ENCODE assay signal across 8 cellular contexts in the genomic region with DNA sequence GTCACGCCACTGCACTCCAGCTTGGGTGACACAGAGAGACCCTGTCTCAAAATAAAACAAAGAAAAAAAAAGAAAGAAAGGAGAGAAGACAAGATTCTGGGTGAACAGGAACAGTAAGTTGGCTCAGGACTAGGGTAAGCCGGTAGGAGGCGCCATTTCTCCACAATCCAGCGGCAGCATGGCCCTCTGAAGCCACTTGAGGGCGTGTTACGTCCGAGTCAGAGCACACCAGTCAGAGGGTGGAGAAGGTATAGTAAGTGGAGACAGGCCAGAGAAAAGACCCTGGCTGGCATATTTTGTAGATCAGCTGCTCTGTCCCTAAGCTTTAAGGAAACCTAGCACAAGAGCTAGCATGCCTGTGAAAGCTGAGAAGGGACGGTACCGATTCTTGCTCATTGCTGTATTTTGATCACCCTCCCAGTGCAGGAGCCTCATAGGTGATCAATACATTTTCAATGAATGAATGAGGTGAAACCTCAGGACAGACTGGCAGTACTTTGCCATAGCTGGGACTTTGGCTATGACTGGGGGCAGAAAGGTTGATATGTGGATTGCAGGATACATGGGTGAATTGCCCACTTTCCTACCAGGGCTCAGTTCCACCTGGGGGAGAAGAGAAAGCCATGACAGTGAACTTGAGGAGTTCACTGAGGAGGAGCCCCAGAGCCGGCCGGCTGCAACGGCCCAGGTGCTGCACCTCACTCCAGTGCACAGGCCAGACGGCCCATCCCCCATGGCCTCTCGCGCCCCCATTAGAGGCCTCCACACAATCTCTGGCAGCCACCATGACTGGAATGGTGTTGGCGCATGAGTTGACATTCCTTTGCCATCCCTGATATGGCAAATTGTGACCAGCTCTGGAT. TPM values are rescaled to one million over a fixed set of nuclear protein-coding genes. Genes with fewer than 3 reads are reported as not detected.
DNase-seq lines count a peak whose midpoint lies in the region; ATAC-seq, FAIRE-seq and TF ChIP-seq lines count a peak whose summit lies in the region.

No MANE protein-coding gene starts in this region.

- WGBS in suprapubic skin: 36% methylated on average over 15 of the region's 16 CpGs

- FAIRE-seq in RCC 7860 (lab: Jason Lieb, UNC): peak; percentile 33

- H3K36me3 ChIP-seq in CD4-positive, CD25-positive, alpha-beta regulatory T cell (ENCODE audit: control insufficient read depth, insufficient read depth, low read length): peaks cover 41% of the 10 kb centered on the region
- H3K36me3 ChIP-seq in suprapubic skin: no peaks in the 10 kb centered on the region

- H3K27ac ChIP-seq in CD4-positive, CD25-positive, alpha-beta regulatory T cell (ENCODE audit: insufficient read depth, low read length, poor library complexity, severe bottlenecking): peak overlapping the region; percentile 27
- H3K27ac ChIP-seq in suprapubic skin: no peak overlapping the region

- H3K27me3 ChIP-seq in CD4-positive, CD25-positive, alpha-beta regulatory T cell (ENCODE audit: control insufficient read depth, insufficient read depth, low read length): no peaks in the 10 kb centered on the region
- H3K27me3 ChIP-seq in suprapubic skin: peaks cover 3% of the 10 kb centered on the region

- H3K9me3 ChIP-seq in CD4-positive, CD25-positive, alpha-beta regulatory T cell (ENCODE audit: control insufficient read depth in 2 of 2, low read length in 2 of 2): no peaks in the 10 kb centered on the region
- no peaks in the 10 kb centered on the region for H3K9me3 ChIP-seq in suprapubic skin

- H3K9me3 Mint-ChIP-seq in CD4-positive, CD25-positive, alpha-beta regulatory T cell: no peaks in the 10 kb centered on the region

- TF ChIP-seq CTCF in LNCAP (IDR thresholded peaks at IDR 0.05) (peak; percentile 87), fibroblast of pulmonary artery (IDR thresholded peaks at IDR 0.05; ENCODE audit: low read length, missing control alignments) (no peak), suprapubic skin (IDR thresholded peaks at IDR 0.05) (peak; percentile 85 to 92)

- peak; percentile 79 to 93 (median 87) for DNase-seq in CD4-positive, CD25-positive, alpha-beta regulatory T cell
- DNase-seq in RCC 7860 (ENCODE audit: low spot score) (peak; percentile 65), fibroblast of pulmonary artery (ENCODE audit: low read depth) (peak; percentile 95), nucleus accumbens (lab: John Stamatoyannopoulos, UW) (peak in 44 of 56 donors; percentile 2 to 76 (median 24)), suprapubic skin (ENCODE audit: low spot score in 2 of 2) (peak; percentile 80 to 87)
- peak; percentile 91 to 93 for DNase-seq in activated T-cell treated with anti-CD3 and anti-CD28 coated beads, Interleukin-2, amount 50 U/mL, for 48 hours

- H3K27me3 Mint-ChIP-seq in CD4-positive, CD25-positive, alpha-beta regulatory T cell: no peaks in the 10 kb centered on the region

- H3K36me3 Mint-ChIP-seq in CD4-positive, CD25-positive, alpha-beta regulatory T cell: peaks cover 40% of the 10 kb centered on the region

- H3K4me3 ChIP-seq in CD4-positive, CD25-positive, alpha-beta regulatory T cell (ENCODE audit: low read depth, low read length): no peak overlapping the region
- H3K4me3 ChIP-seq in fibroblast of pulmonary artery (replicated peaks; ENCODE audit: low read depth, low read length) (no peak overlapping the region), suprapubic skin (no peak overlapping the region)

- no peak for TF ChIP-seq EP300 in suprapubic skin (IDR thresholded peaks at IDR 0.05)

- H3K4me1 Mint-ChIP-seq in CD4-positive, CD25-positive, alpha-beta regulatory T cell: peaks cover 6 to 29% (median 15%) of the 10 kb centered on the region in 4 donors

- peaks cover 5% of the 10 kb centered on the region for H3K4me1 ChIP-seq in CD4-positive, CD25-positive, alpha-beta regulatory T cell (ENCODE audit: control insufficient read depth, insufficient read depth, low read length, poor library complexity, severe bottlenecking)
- peaks cover 2% of the 10 kb centered on the region for H3K4me1 ChIP-seq in suprapubic skin

- no peak overlapping the region for H3K4me3 Mint-ChIP-seq in CD4-positive, CD25-positive, alpha-beta regulatory T cell

- ATAC-seq in CD4-positive, CD25-positive, alpha-beta regulatory T cell (ENCODE audit: low read depth in 2 of 2): peak; percentile 97 to 98
- peak; percentile 71 for ATAC-seq in GM19452 (IDR thresholded peaks at IDR 0.05; ENCODE audit: unreplicated experiment)

- H3K27ac Mint-ChIP-seq in CD4-positive, CD25-positive, alpha-beta regulatory T cell: peak overlapping the region; percentile 22 to 81 (median 39)

- TF ChIP-seq POLR2A in suprapubic skin (IDR thresholded peaks at IDR 0.05): no peak

RNA-seq across cellular contexts. Expression of a gene that starts 23.5 kb away (rescaled TPM):
- 48.9 TPM for total RNA-seq in CD4-positive, CD25-positive, alpha-beta regulatory T cell
- 1 to 10 TPM; 4.2 to 7.2 (median 6.4) TPM for polyA plus RNA-seq in CD4-positive, CD25-positive, alpha-beta regulatory T cell
- 100 to 1,000 TPM in 1 of 4 donors, under 1 TPM in 3; 0.55 to 244 (median 0.71) TPM for total RNA-seq in suprapubic skin

RNA-seq across cellular contexts. Expression of a gene that starts 32.8 kb away (rescaled TPM):
- total RNA-seq in CD4-positive, CD25-positive, alpha-beta regulatory T cell: 24.0 TPM
- polyA plus RNA-seq in CD4-positive, CD25-positive, alpha-beta regulatory T cell: 10 to 100 TPM; 10.7 to 22.1 (median 15.5) TPM
- total RNA-seq in suprapubic skin: 10 to 100 TPM; 31.1 to 42.9 (median 33.5) TPM

RNA-seq across cellular contexts. Expression of a gene that starts 38.8 kb away (rescaled TPM):
- 0.52 TPM for total RNA-seq in CD4-positive, CD25-positive, alpha-beta regulatory T cell
- under 1 TPM in 1 of 4 donors, not detected in 3; 0.06 TPM for polyA plus RNA-seq in CD4-positive, CD25-positive, alpha-beta regulatory T cell
- 1 to 10 TPM in 3 of 4 donors, under 1 TPM in 1; 0.68 to 2.3 (median 1.1) TPM for total RNA-seq in suprapubic skin

Comparison
In these comparisons a context has a peak if more than half of its experiments do, and no peak if none do; other contexts are left out.
1. DNase-seq: peak in every context shown above with its lines; median percentile 95 in fibroblast of pulmonary artery; 92 in activated T-cell treated with anti-CD3 and anti-CD28 coated beads, Interleukin-2, amount 50 U/mL, for 48 hours; 87 in CD4-positive, CD25-positive, alpha-beta regulatory T cell; 84 in suprapubic skin; 65 in RCC 7860; 24 in nucleus accumbens.